Comparison of ENCODE assay signal across 20 cellular contexts in the genomic region with DNA sequence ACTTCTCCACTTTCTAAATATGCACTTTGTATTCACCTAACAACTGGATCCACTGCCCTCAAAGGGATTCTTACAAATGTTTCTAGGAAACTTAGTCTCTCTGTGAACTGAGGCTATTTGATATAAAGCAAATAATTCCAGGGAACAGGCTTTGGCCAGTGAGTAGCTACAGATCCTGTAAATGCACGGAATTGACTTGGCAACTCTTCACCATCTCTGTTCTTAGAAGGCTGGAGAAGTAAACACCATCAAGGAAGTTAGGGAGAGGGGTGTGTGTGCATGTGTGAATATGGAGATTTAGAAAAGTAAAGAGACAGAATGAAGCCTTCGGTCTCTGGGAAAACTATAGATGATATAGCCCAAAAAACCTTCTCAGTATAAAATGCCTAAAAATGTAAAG. TPM values are rescaled to one million over a fixed set of nuclear protein-coding genes. Genes with fewer than 3 reads are reported as not detected.
DNase-seq lines count a peak whose midpoint lies in the region; ATAC-seq and TF ChIP-seq lines count a peak whose summit lies in the region.
"Had no signal": no experiment of that assay in that cellular context is flagged by ENCODE, and none has a peak within 500 bp of the region (broad histone marks: within the 10 kb centered on the region; RNA-seq: fewer than 3 reads in every experiment).

No MANE protein-coding gene starts in this region.

- no peak for TF ChIP-seq POLR2A in prostate gland (IDR thresholded peaks at IDR 0.05)

- peak; percentile 22 for DNase-seq in NCI-H2196 (lab: John Stamatoyannopoulos, UW; ENCODE audit: unreplicated experiment)
- DNase-seq in NCI-H2196 treated with DMSO at 0.1 percent for 48 hours (lab: John Stamatoyannopoulos, UW; ENCODE audit: unreplicated experiment) = no peak
- peak; percentile 92 for DNase-seq in LNCaP clone FGC (ENCODE audit: low read depth)
- peak; percentile 71 for DNase-seq in prostate gland (ENCODE audit: low spot score)
- DNase-seq in natural killer cell = no peak
- no peak for DNase-seq in pons (ENCODE audit: low spot score)
- DNase-seq: AML-193; Caco-2; Calu3; CD4-positive, alpha-beta T cell; CD8-positive, alpha-beta T cell; DMS79 treated with DMSO at 0.1 percent for 48 hours; GF-D8 had no signal

- H3K36me3 ChIP-seq in prostate gland = no peaks in the 10 kb centered on the region
- H3K36me3 ChIP-seq: BLaER1 treated with 17β-estradiol and CSF1 and Interleukin-3, amounts not matched to agents 10 nM and 100 nM had no signal

- intact Hi-C loops in prostate gland (cut with DNase I) (no loop called here), natural killer cell (cut with micrococcal nuclease) (no loop called here)

- H3K9me3 ChIP-seq in prostate gland = no peaks in the 10 kb centered on the region
- H3K9me3 ChIP-seq: A549; BLaER1 treated with 17β-estradiol and CSF1 and Interleukin-3, amounts not matched to agents 10 nM and 100 nM; Caco-2 had no signal

- no peak overlapping the region for H3K4me3 Mint-ChIP-seq in natural killer cell
- H3K4me3 Mint-ChIP-seq: B cell; CD4-positive, alpha-beta T cell; CD8-positive, alpha-beta T cell had no signal

- TF ChIP-seq CTCF in LNCaP clone FGC (IDR thresholded peaks at IDR 0.05; ENCODE audit: control insufficient read depth, extremely low read depth, insufficient read depth) (no peak), VCaP (conservative IDR thresholded peaks at IDR 0.05) (no peak), prostate gland (IDR thresholded peaks at IDR 0.05) (no peak), natural killer cell (IDR thresholded peaks at IDR 0.05) (no peak)

- no peaks in the 10 kb centered on the region for H3K9me3 Mint-ChIP-seq in natural killer cell
- H3K9me3 Mint-ChIP-seq: CD4-positive, alpha-beta T cell; CD8-positive, alpha-beta T cell had no signal

- no peaks in the 10 kb centered on the region for H3K4me1 ChIP-seq in prostate gland (replicated peaks)
- H3K4me1 ChIP-seq: A549; BLaER1 treated with 17β-estradiol and CSF1 and Interleukin-3, amounts not matched to agents 10 nM and 100 nM; Caco-2 had no signal

- WGBS in prostate gland = 28% methylated on average over 2 of the region's 2 CpGs

- no peaks in the 10 kb centered on the region for H3K4me1 Mint-ChIP-seq in natural killer cell
- H3K4me1 Mint-ChIP-seq: B cell had no signal

- H3K27ac ChIP-seq in VCaP (peak overlapping the region; percentile 20; the same call in 1 of the 2 replicates), prostate gland (no peak overlapping the region)
- H3K27ac ChIP-seq: 22Rv1; A549; BLaER1 treated with 17β-estradiol and CSF1 and Interleukin-3, amounts not matched to agents 10 nM and 100 nM; C4-2B had no signal

- H3K27ac Mint-ChIP-seq in natural killer cell = no peak overlapping the region
- H3K27ac Mint-ChIP-seq: B cell; CD4-positive, alpha-beta T cell; CD8-positive, alpha-beta T cell had no signal

- no peaks in the 10 kb centered on the region for H3K27me3 ChIP-seq in prostate gland (replicated peaks; ENCODE audit: insufficient read depth)
- H3K27me3 ChIP-seq: BLaER1 treated with 17β-estradiol and CSF1 and Interleukin-3, amounts not matched to agents 10 nM and 100 nM had no signal

- H3K36me3 Mint-ChIP-seq in natural killer cell = no peaks in the 10 kb centered on the region
- H3K36me3 Mint-ChIP-seq: CD8-positive, alpha-beta T cell had no signal

- H3K4me3 ChIP-seq in LNCaP clone FGC (ENCODE audit: low read depth, low read length) = no peak overlapping the region
- H3K4me3 ChIP-seq in prostate gland = no peak overlapping the region
- H3K4me3 ChIP-seq: A549; BLaER1 treated with 17β-estradiol and CSF1 and Interleukin-3, amounts not matched to agents 10 nM and 100 nM had no signal

- no peak for ATAC-seq in natural killer cell
- ATAC-seq: A549; CD8-positive, alpha-beta T cell had no signal

- H3K27me3 Mint-ChIP-seq in natural killer cell (ENCODE audit: low read depth in 2 of 2) = peaks cover 2 to 11% of the 10 kb centered on the region in 2 donors

RNA-seq across cellular contexts. Expression of gene CIDEA, which starts 10.7 kb away (rescaled TPM):
- total RNA-seq in prostate gland = not detected
- total RNA-seq in natural killer cell = not detected
- total RNA-seq: A172; B cell; Caco-2; Calu3; CD4-positive, alpha-beta T cell; CD8-positive, alpha-beta T cell had no signal

RNA-seq across cellular contexts. Expression of gene TUBB6, which starts 43.2 kb away (rescaled TPM):
- total RNA-seq in prostate gland (100 to 1,000 TPM in 1 of 2 donors, 10 to 100 TPM in 1; 51.9 to 133 TPM), natural killer cell (1 to 10 TPM in 2 of 3 donors, under 1 TPM in 1; 0.97 to 3.2 (median 2.8) TPM)

Comparison
In these comparisons a context has a peak if more than half of its experiments do, and no peak if none do; other contexts are left out.
1. DNase-seq: peak in NCI-H2196 (single experiment), LNCaP clone FGC (single experiment) and prostate gland (single experiment); none in NCI-H2196 treated with DMSO at 0.1 percent for 48 hours (single experiment), natural killer cell (single experiment) and pons (single experiment).
2. RNA of gene TUBB6, which starts 43.2 kb away (total RNA-seq): 51.9 to 133 TPM in prostate gland; 0.97 to 3.2 TPM in natural killer cell; every median in the first group is over 10 times any median in the second.